Comparison of ENCODE assay signal across 11 cellular contexts in the genomic region with DNA sequence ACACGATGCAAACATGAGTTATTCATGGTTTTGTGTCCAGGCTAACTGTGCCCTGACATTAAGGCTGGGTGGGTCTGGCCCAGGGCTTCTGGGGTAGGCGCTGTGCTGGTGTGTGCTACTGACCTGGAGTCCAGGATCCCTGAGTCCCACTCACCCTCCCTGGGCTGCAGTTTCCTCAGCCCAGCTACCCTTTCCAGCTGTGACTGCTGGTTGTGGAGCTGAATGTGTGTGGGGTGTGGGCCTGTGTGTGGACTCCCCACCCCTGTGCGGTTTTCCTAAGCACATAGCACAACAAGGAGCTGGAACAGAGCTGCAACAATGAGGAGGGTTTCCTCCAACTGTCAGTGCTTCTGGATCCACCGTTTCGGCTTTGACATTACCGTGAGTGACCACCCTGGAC. TPM values are rescaled to one million over a fixed set of nuclear protein-coding genes. Genes with fewer than 3 reads are reported as not detected.
DNase-seq lines count a peak whose midpoint lies in the region; ATAC-seq lines count a peak whose summit lies in the region.
"Had no signal": no experiment of that assay in that cellular context is flagged by ENCODE, and none has a peak within 500 bp of the region (broad histone marks: within the 10 kb centered on the region; RNA-seq: fewer than 3 reads in every experiment).

No MANE protein-coding gene starts in this region.

- in situ Hi-C loops in ACHN (cut with HindIII; ENCODE audit: low pct_ligation_motif_present, low pct_unique_long_range_greater_than_20kb, low sequenced_read_pairs), result no loop called here

- H3K27me3 ChIP-seq in thymus (ENCODE audit: control insufficient read depth, insufficient read depth), result no peaks in the 10 kb centered on the region

- no peaks in the 10 kb centered on the region for H3K36me3 ChIP-seq in SK-N-MC (ENCODE audit: insufficient read depth, low read length)
- H3K36me3 ChIP-seq in thymus (ENCODE audit: control insufficient read depth, insufficient read depth), result no peaks in the 10 kb centered on the region

- no peak for DNase-seq in activated naive CD4-positive, alpha-beta T cell (lab: John Stamatoyannopoulos, UW)
- DNase-seq in SK-N-MC (ENCODE audit: low read depth, low spot score) (no peak), left ventricle myocardium superior (no peak), NCI-H2196 (lab: John Stamatoyannopoulos, UW; ENCODE audit: unreplicated experiment) (no peak), NCI-H2029 (lab: John Stamatoyannopoulos, UW) (no peak), ACHN (no peak)
- DNase-seq: NCI-H2227 treated with DMSO at 0.1 percent for 48 hours, right cardiac atrium had no signal

- intact Hi-C loops in left ventricle myocardium superior (cut with micrococcal nuclease), result no loop called here

- H3K4me1 ChIP-seq in thymus (ENCODE audit: control insufficient read depth, insufficient read depth, low read length), result peaks cover 40% of the 10 kb centered on the region

- H3K27me3 Mint-ChIP-seq in activated naive CD4-positive, alpha-beta T cell treated with anti-CD3 and anti-CD28 coated beads, Interleukin-2, amount 50 U/mL, for 24 hours, result no peaks in the 10 kb centered on the region
- H3K27me3 Mint-ChIP-seq: activated T-helper 17 cell treated with anti-CD3 and anti-CD28 coated beads, Interleukin-2, amount 50 U/mL, for 72 hours had no signal

- H3K4me3 ChIP-seq in SK-N-MC, result no peak overlapping the region
- H3K4me3 ChIP-seq in thymus (ENCODE audit: low read length), result no peak overlapping the region

- peak overlapping the region; percentile 95 for H3K27ac Mint-ChIP-seq in activated naive CD4-positive, alpha-beta T cell treated with anti-CD3 and anti-CD28 coated beads, Interleukin-2, amount 50 U/mL, for 24 hours
- H3K27ac Mint-ChIP-seq: activated T-helper 17 cell treated with anti-CD3 and anti-CD28 coated beads, Interleukin-2, amount 50 U/mL, for 72 hours had no signal

- WGBS in thymus, result 38% methylated on average over 6 of the region's 6 CpGs

- H3K4me1 Mint-ChIP-seq in activated naive CD4-positive, alpha-beta T cell treated with anti-CD3 and anti-CD28 coated beads, Interleukin-2, amount 50 U/mL, for 24 hours, result peaks cover 28% of the 10 kb centered on the region

- peaks cover 10% of the 10 kb centered on the region for H3K36me3 Mint-ChIP-seq in activated naive CD4-positive, alpha-beta T cell treated with anti-CD3 and anti-CD28 coated beads, Interleukin-2, amount 50 U/mL, for 24 hours

- H3K9me3 ChIP-seq in SK-N-MC (ENCODE audit: low read depth, low read length) (no peaks in the 10 kb centered on the region), thymus (ENCODE audit: control insufficient read depth) (no peaks in the 10 kb centered on the region)

- peak; percentile 14 for ATAC-seq in left ventricle myocardium superior
- ATAC-seq: activated T-helper 17 cell treated with anti-CD3 and anti-CD28 coated beads, Interleukin-2, amount 50 U/mL, for 72 hours had no signal

- H3K27ac ChIP-seq in SK-N-MC (0 out of 2 replicates have a peak overlapping the region, but pooled peaks have one; percentile 9), thymus (ENCODE audit: low read depth) (peak overlapping the region; percentile 20)

- no peak overlapping the region for H3K9ac ChIP-seq in SK-N-MC (ENCODE audit: insufficient read length)

- H3K9me3 Mint-ChIP-seq in activated naive CD4-positive, alpha-beta T cell treated with anti-CD3 and anti-CD28 coated beads, Interleukin-2, amount 50 U/mL, for 24 hours, result no peaks in the 10 kb centered on the region
- H3K9me3 Mint-ChIP-seq: activated T-helper 17 cell treated with anti-CD3 and anti-CD28 coated beads, Interleukin-2, amount 50 U/mL, for 72 hours had no signal

- peak overlapping the region; percentile 82 for H3K4me3 Mint-ChIP-seq in activated naive CD4-positive, alpha-beta T cell treated with anti-CD3 and anti-CD28 coated beads, Interleukin-2, amount 50 U/mL, for 24 hours
- H3K4me3 Mint-ChIP-seq: activated T-helper 17 cell treated with anti-CD3 and anti-CD28 coated beads, Interleukin-2, amount 50 U/mL, for 72 hours had no signal

RNA-seq across cellular contexts. Expression of a gene that starts 38.0 kb away (rescaled TPM):
- 16.7 TPM for total RNA-seq in left ventricle myocardium superior
- 21.6 TPM for polyA plus RNA-seq in thymus
